Comparison of ENCODE assay signal across 8 cellular contexts in the genomic region with DNA sequence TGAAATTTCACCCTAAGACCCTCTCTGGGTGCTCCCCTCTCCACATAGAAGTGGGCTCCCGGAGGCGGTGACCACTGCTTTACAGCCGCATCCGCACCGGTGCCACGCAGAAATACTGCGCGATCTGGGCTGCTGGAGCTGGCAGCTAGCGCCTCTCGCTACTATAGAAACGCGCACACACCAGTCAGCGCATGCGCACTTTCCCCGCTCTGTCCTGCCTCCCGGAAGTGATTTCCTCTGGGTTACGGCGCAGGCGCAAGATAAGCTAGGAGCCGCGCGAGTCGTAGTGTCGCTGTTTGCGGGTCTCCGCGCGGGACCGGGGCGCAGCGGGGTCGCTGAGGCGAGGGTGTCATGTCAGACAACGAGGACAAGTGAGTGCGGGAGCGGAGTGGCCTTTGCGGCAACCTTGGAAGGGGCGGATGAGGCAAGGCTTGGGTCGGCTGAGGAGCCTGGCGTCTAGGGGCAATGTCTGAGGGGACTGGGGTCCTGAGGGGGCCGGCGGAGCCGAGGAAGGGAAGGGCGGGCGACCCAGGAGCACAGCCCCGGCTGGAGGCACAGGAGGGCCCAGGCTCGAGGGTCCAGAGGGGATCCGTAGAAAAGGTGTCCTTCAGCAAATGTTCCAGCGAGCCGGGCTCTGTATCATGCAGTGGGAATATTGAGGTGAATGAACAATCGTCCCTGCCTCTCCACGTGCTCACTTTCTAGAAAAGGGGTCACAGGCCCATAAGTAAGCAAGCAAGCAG. TPM values are rescaled to one million over a fixed set of nuclear protein-coding genes. Genes with fewer than 3 reads are reported as not detected.
DNase-seq lines count a peak whose midpoint lies in the region; ATAC-seq and TF ChIP-seq lines count a peak whose summit lies in the region.

Gene C22orf23 (minus strand): TSS at position 165 of the 743 bp plus-strand sequence. CDS start 452 bp downstream, outside the sequence.
Gene POLR2F (plus strand): TSS at position 263 of the 743 bp plus-strand sequence. CDS start 89 bp downstream, at position 352.

- TF ChIP-seq EP300 in suprapubic skin (IDR thresholded peaks at IDR 0.05) = no peak

- no peaks in the 10 kb centered on the region for H3K27me3 ChIP-seq in suprapubic skin

- no peaks in the 10 kb centered on the region for H3K9me3 ChIP-seq in SK-N-MC (ENCODE audit: low read depth, low read length)
- H3K9me3 ChIP-seq in suprapubic skin = no peaks in the 10 kb centered on the region

- ATAC-seq in HG02571 (IDR thresholded peaks at IDR 0.05; ENCODE audit: unreplicated experiment) = peak; percentile 86

- peak; percentile 100 for DNase-seq in GM10248 (ENCODE audit: extremely low spot score)
- peak; percentile 85 for DNase-seq in NCI-H1048 (lab: John Stamatoyannopoulos, UW)
- peak; percentile 66 for DNase-seq in SK-N-MC (ENCODE audit: low read depth, low spot score)
- DNase-seq in glomerular endothelial cell (ENCODE audit: extremely low read depth, low read depth, low spot score) = peak; percentile 75
- peak in 55 of 56 donors; percentile 36 to 96 (median 87) for DNase-seq in nucleus accumbens (lab: John Stamatoyannopoulos, UW)
- DNase-seq in suprapubic skin (ENCODE audit: low spot score in 2 of 2) = peak; percentile 97

- peaks cover 43% of the 10 kb centered on the region for H3K4me1 Mint-ChIP-seq in activated naive CD4-positive, alpha-beta T cell treated with anti-CD3 and anti-CD28 coated beads, Interleukin-2, amount 50 U/mL, for 24 hours

- no peaks in the 10 kb centered on the region for H3K9me3 Mint-ChIP-seq in activated naive CD4-positive, alpha-beta T cell treated with anti-CD3 and anti-CD28 coated beads, Interleukin-2, amount 50 U/mL, for 24 hours

- 0% methylated on average over 39 of the region's 52 CpGs for WGBS in suprapubic skin

- TF ChIP-seq CTCF in GM10248 (IDR thresholded peaks at IDR 0.05; ENCODE audit: control extremely low read depth, extremely low read depth, low read depth, missing control alignments) = no peak
- TF ChIP-seq CTCF in suprapubic skin (IDR thresholded peaks at IDR 0.05) = no peak

- H3K9ac ChIP-seq in SK-N-MC (ENCODE audit: insufficient read length) = peak within 1 kb of the TSS; percentile 96

- peak; percentile 8 to 47 for TF ChIP-seq POLR2A in suprapubic skin (IDR thresholded peaks at IDR 0.05)

- peaks cover 22% of the 10 kb centered on the region for H3K4me1 ChIP-seq in suprapubic skin

- peak within 1 kb of the TSS; percentile 100 for H3K4me3 ChIP-seq in SK-N-MC
- H3K4me3 ChIP-seq in suprapubic skin = peak within 1 kb of the TSS; percentile 98

- H3K36me3 ChIP-seq in SK-N-MC (ENCODE audit: insufficient read depth, low read length) (peaks cover 21% of the 10 kb centered on the region), suprapubic skin (peaks cover 23% of the 10 kb centered on the region)

- H3K27ac ChIP-seq in SK-N-MC (no peak within 1 kb of the TSS), suprapubic skin (peak within 1 kb of the TSS; percentile 73)

- POLR2A ChIA-PET in GM10248 (lab: Yijun Ruan, JAX) = interaction anchor here (0.5 to 1.1 kb wide), 4 partner anchors 12 to 476 kb away, joined by 3 to 5 read pairs (median 3); partner anchors contain the start of gene ANKRD54

- H3K27ac Mint-ChIP-seq in activated naive CD4-positive, alpha-beta T cell treated with anti-CD3 and anti-CD28 coated beads, Interleukin-2, amount 50 U/mL, for 24 hours = peak within 1 kb of the TSS; percentile 88

- peaks cover 5% of the 10 kb centered on the region for H3K27me3 Mint-ChIP-seq in activated naive CD4-positive, alpha-beta T cell treated with anti-CD3 and anti-CD28 coated beads, Interleukin-2, amount 50 U/mL, for 24 hours

- H3K36me3 Mint-ChIP-seq in activated naive CD4-positive, alpha-beta T cell treated with anti-CD3 and anti-CD28 coated beads, Interleukin-2, amount 50 U/mL, for 24 hours = peaks cover 11% of the 10 kb centered on the region

- H3K4me3 Mint-ChIP-seq in activated naive CD4-positive, alpha-beta T cell treated with anti-CD3 and anti-CD28 coated beads, Interleukin-2, amount 50 U/mL, for 24 hours = peak within 1 kb of the TSS; percentile 93

- CTCF ChIA-PET in GM10248 (lab: Yijun Ruan, JAX) = interaction anchor here (0.8 to 2.7 kb wide), 12 partner anchors 11 to 321 kb away, joined by 3 to 36 read pairs (median 3); partner anchors contain the start of genes GCAT and MICALL1

RNA-seq across cellular contexts. Expression of gene C22orf23, which starts in this region (rescaled TPM):
- 0.41 TPM in 1 of 2 replicates, not detected in the other for total RNA-seq in glomerular endothelial cell
- total RNA-seq in suprapubic skin = not detected

RNA-seq across cellular contexts. Expression of gene POLR2F, which starts in this region (rescaled TPM):
- 93.6 and 115 TPM in 2 replicates for total RNA-seq in glomerular endothelial cell
- total RNA-seq in suprapubic skin = 10 to 100 TPM; 60.1 to 66.8 (median 64.1) TPM
